Comparison of ENCODE assay signal across 22 cellular contexts in the genomic region with DNA sequence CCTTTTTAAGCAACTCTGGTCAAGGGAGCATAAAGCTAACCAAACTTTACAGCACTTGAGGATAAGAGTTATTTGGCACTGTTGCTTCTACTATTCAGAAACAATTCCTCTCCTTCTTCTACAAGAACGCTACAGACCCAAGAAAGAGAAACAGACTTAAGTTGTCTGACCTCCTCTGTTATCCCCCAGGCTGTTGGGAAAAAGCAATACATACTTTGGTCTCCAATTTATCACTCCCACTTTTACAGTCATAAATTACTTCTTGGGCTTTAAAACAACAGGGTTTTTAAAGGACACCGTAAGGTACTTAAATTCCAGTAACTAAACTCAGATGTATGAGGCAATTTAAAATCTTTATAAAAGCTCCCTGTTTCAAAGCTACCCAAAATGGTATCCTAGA.
"Had no signal": no experiment of that assay in that cellular context is flagged by ENCODE, and none has a peak within 500 bp of the region (broad histone marks: within the 10 kb centered on the region; RNA-seq: fewer than 3 reads in every experiment).

No MANE protein-coding gene starts in this region.

- H3K36me3 Mint-ChIP-seq: memory B cell; stimulated activated naive B cell treated with anti-CD40 and anti-IgM and Interleukin-4, amounts not matched to agents 10 μg/mL and 1 μg/mL and 100 μg/mL, for 72 hours had no signal

- H3K4me3 ChIP-seq: gastrocnemius medialis, heart right ventricle, left ventricle myocardium inferior, lower lobe of right lung, spleen, testis, tibial nerve had no signal

- H3K36me3 ChIP-seq: gastrocnemius medialis, heart right ventricle, left ventricle myocardium inferior, lower lobe of right lung, spleen, tibial nerve had no signal

- H3K9me3 Mint-ChIP-seq: dendritic cell treated with granulocyte-macrophage colony-stimulating factor and Interleukin-4, amounts not matched to agents 40 ng/mL and 50 ng/mL, for 4 days; effector memory CD8-positive, alpha-beta T cell; memory B cell; stimulated activated naive CD8-positive, alpha-beta T cell treated with anti-CD3 and anti-CD28 coated beads, Interleukin-15, amount 100 ng/mL, for 72 hours had no signal

- H3K9me3 ChIP-seq: gastrocnemius medialis, heart right ventricle, left ventricle myocardium inferior, lower lobe of right lung, spleen, testis, tibial nerve had no signal

- ATAC-seq: effector memory CD8-positive, alpha-beta T cell; gastrocnemius medialis; heart right ventricle; lower lobe of right lung; sciatic nerve; stimulated activated naive B cell treated with anti-CD40 and anti-IgM and Interleukin-4, amounts not matched to agents 10 μg/mL and 1 μg/mL and 100 μg/mL, for 72 hours; stimulated activated naive CD8-positive, alpha-beta T cell treated with anti-CD3 and anti-CD28 coated beads, Interleukin-15, amount 100 ng/mL, for 72 hours had no signal

- H3K27ac ChIP-seq: gastrocnemius medialis, heart right ventricle, left ventricle myocardium inferior, lower lobe of right lung, spleen, testis, tibial nerve had no signal

- DNase-seq: cerebellar nuclear complex; effector memory CD8-positive, alpha-beta T cell; erythroblast; gastrocnemius medialis; heart right ventricle; islet precursor cell; left ventricle myocardium inferior; lower lobe of right lung; midbrain; posterior cingulate gyrus; spleen; stimulated activated CD4-positive, alpha-beta T cell treated with anti-CD3 and anti-CD28 coated beads, Interleukin-15, amount 100 ng/mL, for 24 hours; stimulated activated CD4-positive, alpha-beta T cell treated with anti-CD3 and anti-CD28 coated beads, Interleukin-1b, Interleukin-23, amount 100 ng/mL, for 48 hours; stimulated activated CD4-positive, alpha-beta T cell treated with anti-CD3 and anti-CD28 coated beads, Interleukin-4, amount 100 ng/mL, for 24 hours; stimulated activated naive B cell treated with anti-CD40 and anti-IgM and Interleukin-4, amounts not matched to agents 10 μg/mL and 1 μg/mL and 100 μg/mL, for 72 hours; stimulated activated naive CD8-positive, alpha-beta T cell treated with anti-CD3 and anti-CD28 coated beads, Interleukin-15, amount 100 ng/mL, for 72 hours; testis had no signal

- H3K4me3 Mint-ChIP-seq: dendritic cell treated with granulocyte-macrophage colony-stimulating factor and Interleukin-4, amounts not matched to agents 40 ng/mL and 50 ng/mL, for 4 days; effector memory CD8-positive, alpha-beta T cell; memory B cell; stimulated activated naive B cell treated with anti-CD40 and anti-IgM and Interleukin-4, amounts not matched to agents 10 μg/mL and 1 μg/mL and 100 μg/mL, for 72 hours; stimulated activated naive CD8-positive, alpha-beta T cell treated with anti-CD3 and anti-CD28 coated beads, Interleukin-15, amount 100 ng/mL, for 72 hours had no signal

- H3K4me1 ChIP-seq: gastrocnemius medialis, heart right ventricle, left ventricle myocardium inferior, lower lobe of right lung, spleen, testis had no signal

- H3K4me1 Mint-ChIP-seq: memory B cell; stimulated activated naive B cell treated with anti-CD40 and anti-IgM and Interleukin-4, amounts not matched to agents 10 μg/mL and 1 μg/mL and 100 μg/mL, for 72 hours; stimulated activated naive CD8-positive, alpha-beta T cell treated with anti-CD3 and anti-CD28 coated beads, Interleukin-15, amount 100 ng/mL, for 72 hours had no signal

- FAIRE-seq: colon had no signal

- H3K27me3 Mint-ChIP-seq: dendritic cell treated with granulocyte-macrophage colony-stimulating factor and Interleukin-4, amounts not matched to agents 40 ng/mL and 50 ng/mL, for 4 days; memory B cell; stimulated activated naive B cell treated with anti-CD40 and anti-IgM and Interleukin-4, amounts not matched to agents 10 μg/mL and 1 μg/mL and 100 μg/mL, for 72 hours; stimulated activated naive CD8-positive, alpha-beta T cell treated with anti-CD3 and anti-CD28 coated beads, Interleukin-15, amount 100 ng/mL, for 72 hours had no signal

- H3K27ac Mint-ChIP-seq: dendritic cell treated with granulocyte-macrophage colony-stimulating factor and Interleukin-4, amounts not matched to agents 40 ng/mL and 50 ng/mL, for 4 days; effector memory CD8-positive, alpha-beta T cell; memory B cell; stimulated activated naive B cell treated with anti-CD40 and anti-IgM and Interleukin-4, amounts not matched to agents 10 μg/mL and 1 μg/mL and 100 μg/mL, for 72 hours; stimulated activated naive CD8-positive, alpha-beta T cell treated with anti-CD3 and anti-CD28 coated beads, Interleukin-15, amount 100 ng/mL, for 72 hours had no signal

- H3K27me3 ChIP-seq: gastrocnemius medialis, heart right ventricle, spleen, testis, tibial nerve had no signal
